7 cellular contexts compared by ENCODE assay signal in the genomic region with DNA sequence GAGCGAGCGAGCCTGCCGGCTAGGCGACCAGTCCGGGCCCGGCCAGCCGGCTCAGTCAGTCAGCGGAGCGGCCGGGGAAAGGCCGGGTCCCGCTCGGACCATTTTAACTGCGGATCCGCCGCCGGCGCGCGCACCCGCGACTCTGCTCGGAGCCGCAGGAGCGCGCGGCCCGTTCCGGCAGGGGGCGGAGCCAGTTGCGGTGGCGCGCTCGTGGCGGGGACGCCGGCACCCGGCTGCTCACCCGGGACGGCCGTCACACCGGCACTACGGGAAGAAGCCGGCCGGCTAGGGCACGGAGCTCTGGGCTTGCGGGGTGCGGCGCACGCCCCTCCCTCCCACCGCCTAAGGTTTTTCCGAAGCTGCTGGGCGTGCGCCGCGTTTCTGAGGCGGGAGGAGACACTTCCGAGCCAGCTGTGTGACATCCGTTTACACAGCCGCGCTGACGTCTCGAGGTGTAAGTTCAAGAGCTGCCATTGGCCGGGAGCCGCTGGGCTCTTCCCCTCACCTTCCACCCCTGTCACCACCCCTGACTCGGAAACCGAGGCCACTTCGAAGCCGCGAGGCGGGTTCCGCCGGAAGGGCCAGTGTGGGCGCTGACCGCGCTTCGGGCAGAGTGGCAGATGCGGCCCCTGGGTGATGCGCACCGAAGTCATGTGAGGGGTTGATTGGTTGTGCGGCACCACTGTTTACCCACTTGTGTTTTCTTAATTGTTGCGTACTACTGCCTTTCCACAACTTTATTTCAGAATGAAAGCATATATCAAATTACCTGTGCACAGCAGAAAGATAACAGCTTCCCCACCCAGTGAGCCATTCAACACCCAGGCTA.
DNase-seq lines count a peak whose midpoint lies in the region; ATAC-seq and TF ChIP-seq lines count a peak whose summit lies in the region.

FBXL17 (minus strand) TSS at position 144 of the 829 bp plus-strand sequence.

- ATAC-seq in GM18505 (IDR thresholded peaks at IDR 0.05; ENCODE audit: unreplicated experiment) = peak; percentile 68
- ATAC-seq in HG02970 (IDR thresholded peaks at IDR 0.05; ENCODE audit: low FRiP score, unreplicated experiment) = peak; percentile 81

- no peak for TF ChIP-seq CTCF in retinal pigment epithelial cell (conservative IDR thresholded peaks at IDR 0.05; ENCODE audit: low read depth, low read length)

- DNase-seq in NCI-H2029 treated with DMSO at 0.1 percent for 48 hours (lab: John Stamatoyannopoulos, UW) (peak; percentile 73), T-helper 9 cell (peak; percentile 85), astrocyte of the hippocampus (ENCODE audit: low read depth, low spot score) (peak; percentile 94), hippocampal formation (lab: John Stamatoyannopoulos, UW) (peak; percentile 82 to 85), retinal pigment epithelial cell (ENCODE audit: low read depth) (peak; percentile 66)

- H3K4me3 ChIP-seq in retinal pigment epithelial cell (ENCODE audit: low read length) = peak within 1 kb of the TSS; percentile 78

- TF ChIP-seq POLR2A in GM18505 (IDR thresholded peaks at IDR 0.05; ENCODE audit: borderline replicate concordance, extremely low read depth, insufficient read depth, insufficient read length) = peak; percentile 95

Comparison
In these comparisons a context has a peak if more than half of its experiments do, and no peak if none do; other contexts are left out.
1. Peak in every context shown above with its lines: DNase-seq, ATAC-seq and H3K4me3 ChIP-seq.